In genomic region chr7:5093948-5094347, GRCh38 we compare ENCODE assay signal across 39 cellular contexts.
"Had no signal": no experiment of that assay in that cellular context is flagged by ENCODE, and none has a peak within 500 bp of the region (broad histone marks: within the 10 kb centered on the region; RNA-seq: fewer than 3 reads in every experiment).

No MANE protein-coding gene starts in this region.

- ATAC-seq: activated CD4-positive, alpha-beta T cell treated with anti-CD3 and anti-CD28 coated beads for 36 hours; activated CD4-positive, CD25-positive, alpha-beta regulatory T cell treated with anti-CD3 and anti-CD28 coated beads, Interleukin-2, amount 50 U/mL, for 24 hours; activated CD8-positive, alpha-beta memory T cell treated with anti-CD3 and anti-CD28 coated beads, Interleukin-2, amount 10 ng/mL, durations not matched to agents 7 days and 5 days; activated CD8-positive, alpha-beta T cell treated with anti-CD3 and anti-CD28 coated beads, Interleukin-2, amount 10 ng/mL, durations not matched to agents 7 days and 5 days; activated naive CD8-positive, alpha-beta T cell treated with anti-CD3 and anti-CD28 coated beads, Interleukin-2, amount 50 U/mL, for 24 hours; WTC11 had no signal

- H3K4me1 ChIP-seq: adrenal gland had no signal

- H3K27ac Mint-ChIP-seq: activated CD4-positive, alpha-beta memory T cell treated with anti-CD3 and anti-CD28 coated beads, Interleukin-2, amount 10 ng/mL, durations not matched to agents 7 days and 5 days; activated CD4-positive, alpha-beta T cell treated with anti-CD3 and anti-CD28 coated beads for 36 hours; activated CD4-positive, alpha-beta T cell treated with anti-CD3 and anti-CD28 coated beads, Interleukin-2, amount 10 ng/mL, durations not matched to agents 7 days and 5 days; activated CD8-positive, alpha-beta memory T cell treated with anti-CD3 and anti-CD28 coated beads, Interleukin-2, amount 10 ng/mL, durations not matched to agents 7 days and 5 days; activated CD8-positive, alpha-beta T cell treated with anti-CD3 and anti-CD28 coated beads, Interleukin-2, amount 10 ng/mL, durations not matched to agents 7 days and 5 days; activated naive CD4-positive, alpha-beta T cell treated with anti-CD3 and anti-CD28 coated beads, Interleukin-2, amount 10 ng/mL, durations not matched to agents 7 days and 5 days; activated naive CD4-positive, alpha-beta T cell treated with anti-CD3 and anti-CD28 coated beads, Interleukin-2, amount 50 U/mL, for 24 hours; activated naive CD8-positive, alpha-beta T cell; activated naive CD8-positive, alpha-beta T cell treated with anti-CD3 and anti-CD28 coated beads, Interleukin-2, amount 10 ng/mL, durations not matched to agents 7 days and 5 days; activated naive CD8-positive, alpha-beta T cell treated with anti-CD3 and anti-CD28 coated beads, Interleukin-2, amount 50 U/mL, for 24 hours; activated T-cell treated with anti-CD3 and anti-CD28 coated beads, Interleukin-2, amount 50 U/mL, for 24 hours; activated T-helper 2 cell treated with anti-CD3 and anti-CD28 coated beads, Interferon-gamma antibody, Interleukin-2, Interleukin-4, amounts not matched to agents 10 μg/mL and 5 μg/mL and 100 μg/mL, durations not matched to agents 14 hours and 24 hours and 36 hours; brain; T-helper 1 cell treated with Interleukin-12 subunit alpha and Interleukin-12 subunit beta and Interleukin-4 antibody, amounts not matched to agents 30 μg/mL and 1 μg/mL, for 36 hours; T-helper 2 cell treated with Interferon-gamma antibody and Interleukin-4, amounts not matched to agents 5 μg/mL and 100 μg/mL, for 36 hours; WTC11 had no signal

- H3K4me3 Mint-ChIP-seq: activated CD4-positive, alpha-beta memory T cell treated with anti-CD3 and anti-CD28 coated beads, Interleukin-2, amount 10 ng/mL, durations not matched to agents 7 days and 5 days; activated CD4-positive, alpha-beta T cell treated with anti-CD3 and anti-CD28 coated beads for 36 hours; activated CD4-positive, alpha-beta T cell treated with anti-CD3 and anti-CD28 coated beads, Interleukin-2, amount 10 ng/mL, durations not matched to agents 7 days and 5 days; activated CD8-positive, alpha-beta memory T cell treated with anti-CD3 and anti-CD28 coated beads, Interleukin-2, amount 10 ng/mL, durations not matched to agents 7 days and 5 days; activated CD8-positive, alpha-beta T cell treated with anti-CD3 and anti-CD28 coated beads, Interleukin-2, amount 10 ng/mL, durations not matched to agents 7 days and 5 days; activated naive CD4-positive, alpha-beta T cell treated with anti-CD3 and anti-CD28 coated beads, Interleukin-2, amount 10 ng/mL, durations not matched to agents 7 days and 5 days; activated naive CD4-positive, alpha-beta T cell treated with anti-CD3 and anti-CD28 coated beads, Interleukin-2, amount 50 U/mL, for 24 hours; activated naive CD8-positive, alpha-beta T cell; activated naive CD8-positive, alpha-beta T cell treated with anti-CD3 and anti-CD28 coated beads, Interleukin-2, amount 10 ng/mL, durations not matched to agents 7 days and 5 days; activated naive CD8-positive, alpha-beta T cell treated with anti-CD3 and anti-CD28 coated beads, Interleukin-2, amount 50 U/mL, for 24 hours; activated T-cell treated with anti-CD3 and anti-CD28 coated beads, Interleukin-2, amount 50 U/mL, for 24 hours; brain; central memory CD8-positive, alpha-beta T cell; T-helper 1 cell treated with Interleukin-12 subunit alpha and Interleukin-12 subunit beta and Interleukin-4 antibody, amounts not matched to agents 30 μg/mL and 1 μg/mL, for 36 hours; T-helper 2 cell treated with Interferon-gamma antibody and Interleukin-4, amounts not matched to agents 5 μg/mL and 100 μg/mL, for 36 hours; WTC11 had no signal

- H3K27me3 Mint-ChIP-seq: activated CD4-positive, alpha-beta T cell treated with anti-CD3 and anti-CD28 coated beads for 36 hours; activated CD4-positive, alpha-beta T cell treated with anti-CD3 and anti-CD28 coated beads, Interleukin-2, amount 10 ng/mL, durations not matched to agents 7 days and 5 days; activated CD8-positive, alpha-beta memory T cell treated with anti-CD3 and anti-CD28 coated beads, Interleukin-2, amount 10 ng/mL, durations not matched to agents 7 days and 5 days; activated naive CD4-positive, alpha-beta T cell treated with anti-CD3 and anti-CD28 coated beads, Interleukin-2, amount 50 U/mL, for 24 hours; activated naive CD8-positive, alpha-beta T cell; activated naive CD8-positive, alpha-beta T cell treated with anti-CD3 and anti-CD28 coated beads, Interleukin-2, amount 10 ng/mL, durations not matched to agents 7 days and 5 days; activated T-cell treated with anti-CD3 and anti-CD28 coated beads, Interleukin-2, amount 50 U/mL, for 24 hours had no signal

- H3K27ac ChIP-seq: adrenal gland, cardiac muscle cell, WERI-Rb-1 had no signal

- H3K36me3 Mint-ChIP-seq: activated naive CD8-positive, alpha-beta T cell had no signal

- H3K27me3 ChIP-seq: adrenal gland, cardiac muscle cell had no signal

- H3K4me1 Mint-ChIP-seq: activated CD4-positive, alpha-beta memory T cell treated with anti-CD3 and anti-CD28 coated beads, Interleukin-2, amount 10 ng/mL, durations not matched to agents 7 days and 5 days; activated CD4-positive, alpha-beta T cell treated with anti-CD3 and anti-CD28 coated beads for 36 hours; activated CD4-positive, alpha-beta T cell treated with anti-CD3 and anti-CD28 coated beads, Interleukin-2, amount 10 ng/mL, durations not matched to agents 7 days and 5 days; activated CD8-positive, alpha-beta memory T cell treated with anti-CD3 and anti-CD28 coated beads, Interleukin-2, amount 10 ng/mL, durations not matched to agents 7 days and 5 days; activated naive CD4-positive, alpha-beta T cell treated with anti-CD3 and anti-CD28 coated beads, Interleukin-2, amount 50 U/mL, for 24 hours; activated naive CD8-positive, alpha-beta T cell treated with anti-CD3 and anti-CD28 coated beads, Interleukin-2, amount 10 ng/mL, durations not matched to agents 7 days and 5 days; activated naive CD8-positive, alpha-beta T cell treated with anti-CD3 and anti-CD28 coated beads, Interleukin-2, amount 50 U/mL, for 24 hours; brain; central memory CD8-positive, alpha-beta T cell had no signal

- H3K4me3 ChIP-seq: adrenal gland, cardiac muscle cell had no signal

- FAIRE-seq: bronchial epithelial cell had no signal

- DNase-seq: activated CD4-positive, alpha-beta memory T cell treated with anti-CD3 and anti-CD28 coated beads, Interleukin-2, amount 10 ng/mL, durations not matched to agents 7 days and 5 days; activated CD4-positive, alpha-beta T cell treated with anti-CD3 and anti-CD28 coated beads for 1 hour; activated CD4-positive, alpha-beta T cell treated with anti-CD3 and anti-CD28 coated beads for 36 hours; activated CD4-positive, alpha-beta T cell treated with anti-CD3 and anti-CD28 coated beads for 48 hours; activated CD4-positive, alpha-beta T cell treated with anti-CD3 and anti-CD28 coated beads, Interleukin-2, amount 10 ng/mL, durations not matched to agents 7 days and 5 days; activated CD4-positive, alpha-beta T cell treated with anti-CD3 and anti-CD28 coated beads, Interleukin-2, amount 50 U/mL, for 48 hours; activated CD4-positive, CD25-positive, alpha-beta regulatory T cell; activated CD8-positive, alpha-beta memory T cell treated with anti-CD3 and anti-CD28 coated beads for 24 hours; activated CD8-positive, alpha-beta memory T cell treated with anti-CD3 and anti-CD28 coated beads, Interleukin-2, amount 10 ng/mL, durations not matched to agents 7 days and 5 days; activated CD8-positive, alpha-beta memory T cell treated with anti-CD3 and anti-CD28 coated beads, Interleukin-2, amount 50 U/mL, for 48 hours; activated CD8-positive, alpha-beta T cell treated with anti-CD3 and anti-CD28 coated beads, Interleukin-2, amount 10 ng/mL, durations not matched to agents 7 days and 5 days; activated effector memory CD4-positive, alpha-beta T cell treated with Interleukin-2 at 50 U/mL for 16 hours; activated gamma-delta T cell; activated naive CD4-positive, alpha-beta T cell treated with anti-CD3 and anti-CD28 coated beads, Interleukin-2, amount 10 ng/mL, durations not matched to agents 7 days and 5 days; activated naive CD4-positive, alpha-beta T cell treated with Interleukin-2 at 50 U/mL for 16 hours; activated naive CD8-positive, alpha-beta T cell treated with anti-CD3 and anti-CD28 coated beads, Interleukin-2, amount 10 ng/mL, durations not matched to agents 7 days and 5 days; activated naive CD8-positive, alpha-beta T cell treated with anti-CD3 and anti-CD28 coated beads, Interleukin-2, amount 50 U/mL, for 24 hours; activated T-cell treated with anti-CD3 and anti-CD28 coated beads, Interleukin-2, amount 50 U/mL, for 24 hours; activated T-cell treated with anti-CD3 and anti-CD28 coated beads, Interleukin-2, amount 50 U/mL, for 48 hours; adrenal gland; amniotic stem cell; aorta; caudate nucleus; cerebellar nuclear complex; T-helper 1 cell; T-helper 2 cell; T-helper 9 cell; WERI-Rb-1 had no signal

- H3K36me3 ChIP-seq: adrenal gland, cardiac muscle cell, WERI-Rb-1 had no signal
